ENCODE assay signal across 8 cellular contexts in genomic region chr1:203795382-203796222, GRCh38. TPM values are rescaled to one million over a fixed set of nuclear protein-coding genes. Genes with fewer than 3 reads are reported as not detected.
DNase-seq lines count a peak whose midpoint lies in the region; ATAC-seq and TF ChIP-seq lines count a peak whose summit lies in the region.

Gene ZBED6, plus strand, starts transcription at chr1:203795623. Its CDS starts 1,900 bp downstream, at chr1:203797523.
Gene ZC3H11A, plus strand, starts transcription at chr1:203795623. Its CDS starts 21,448 bp downstream, at chr1:203817071.

- TF ChIP-seq CTCF in BJ (IDR thresholded peaks at IDR 0.05; ENCODE audit: insufficient read depth, low read depth, low read length) = no peak
- no peak for TF ChIP-seq CTCF in coronary artery (IDR thresholded peaks at IDR 0.05)

- H3K4me3 ChIP-seq in BJ (ENCODE audit: low read depth, low read length) (peak within 1 kb of the TSS; percentile 86), coronary artery (peak within 1 kb of the TSS; percentile 92)

- H3K9me3 Mint-ChIP-seq in activated CD4-positive, alpha-beta T cell treated with anti-CD3 and anti-CD28 coated beads, Interleukin-2, amount 10 ng/mL, durations not matched to agents 7 days and 5 days = peaks cover 4% of the 10 kb centered on the region

- H3K4me1 Mint-ChIP-seq in activated CD4-positive, alpha-beta T cell treated with anti-CD3 and anti-CD28 coated beads, Interleukin-2, amount 10 ng/mL, durations not matched to agents 7 days and 5 days = peaks cover 51% of the 10 kb centered on the region

- H3K27me3 Mint-ChIP-seq in activated CD4-positive, alpha-beta T cell treated with anti-CD3 and anti-CD28 coated beads, Interleukin-2, amount 10 ng/mL, durations not matched to agents 7 days and 5 days = no peaks in the 10 kb centered on the region

- DNase-seq in BJ (ENCODE audit: low read depth) = peak; percentile 94
- peak; percentile 99 for DNase-seq in NCI-H69 (lab: John Stamatoyannopoulos, UW)
- DNase-seq in activated CD4-positive, alpha-beta T cell treated with anti-CD3 and anti-CD28 coated beads, Interleukin-2, amount 10 ng/mL, durations not matched to agents 7 days and 5 days = peak; percentile 100
- DNase-seq in coronary artery (ENCODE audit: low spot score) = peak; percentile 100
- peak; percentile 99 for DNase-seq in left kidney (ENCODE audit: low read depth, low spot score)
- peak; percentile 97 to 99 for DNase-seq in stimulated activated CD4-positive, alpha-beta T cell treated with anti-CD3 and anti-CD28 coated beads, Interleukin-2, amount 100 ng/mL, for 24 hours

- peaks cover 39% of the 10 kb centered on the region for H3K36me3 Mint-ChIP-seq in activated CD4-positive, alpha-beta T cell treated with anti-CD3 and anti-CD28 coated beads, Interleukin-2, amount 10 ng/mL, durations not matched to agents 7 days and 5 days (ENCODE audit: low read depth)

- peak; percentile 95 for ATAC-seq in GM19328 (IDR thresholded peaks at IDR 0.05; ENCODE audit: unreplicated experiment)
- peak; percentile 95 for ATAC-seq in HG03520 (IDR thresholded peaks at IDR 0.05; ENCODE audit: unreplicated experiment)

- H3K4me3 Mint-ChIP-seq in activated CD4-positive, alpha-beta T cell treated with anti-CD3 and anti-CD28 coated beads, Interleukin-2, amount 10 ng/mL, durations not matched to agents 7 days and 5 days = peak within 1 kb of the TSS; percentile 95

- POLR2A ChIA-PET in BJ (lab: Charles Lee) = no interaction called here
- POLR2A ChIA-PET in activated CD4-positive, alpha-beta T cell treated with anti-CD3 and anti-CD28 coated beads, Interleukin-2, amount 10 ng/mL, durations not matched to agents 7 days and 5 days (lab: Charles Lee) = interaction anchor here (0.5 kb wide), 1 partner anchor 733 kb away, joined by 3 read pairs; no protein-coding TSS in a partner anchor

- H3K36me3 ChIP-seq in BJ (ENCODE audit: control insufficient read depth, insufficient read depth, low read length) = peaks cover 3% of the 10 kb centered on the region; the same call in 1 of the 2 replicates

- H3K27ac Mint-ChIP-seq in activated CD4-positive, alpha-beta T cell treated with anti-CD3 and anti-CD28 coated beads, Interleukin-2, amount 10 ng/mL, durations not matched to agents 7 days and 5 days = peak within 1 kb of the TSS; percentile 93

- CTCF ChIA-PET in BJ (lab: Yijun Ruan, JAX) = no interaction called here
- CTCF ChIA-PET in activated CD4-positive, alpha-beta T cell treated with anti-CD3 and anti-CD28 coated beads, Interleukin-2, amount 10 ng/mL, durations not matched to agents 7 days and 5 days (lab: Charles Lee) = interaction anchor here (0.8 kb wide), 1 partner anchor 40 kb away, joined by 4 read pairs; no protein-coding TSS in a partner anchor

- peak within 1 kb of the TSS; percentile 94 to 98 for H3K27ac ChIP-seq in coronary artery

- no peaks in the 10 kb centered on the region for H3K27me3 ChIP-seq in BJ (ENCODE audit: control insufficient read depth, insufficient read depth, low read length)

RNA-seq across cellular contexts. Expression of gene ZBED6, which starts in this region (rescaled TPM):
- polyA plus RNA-seq in BJ (2011; rRNA removed) = 12.6 and 23.3 TPM in 2 replicates
- polyA minus RNA-seq in BJ (2011; rRNA and poly(A)+ RNA removed) = 26.9 and 29.4 TPM in 2 replicates
- total RNA-seq in activated CD4-positive, alpha-beta T cell treated with anti-CD3 and anti-CD28 coated beads, Interleukin-2, amount 10 ng/mL, durations not matched to agents 7 days and 5 days = 10 to 100 TPM; 18.9 to 19.4 TPM

RNA-seq across cellular contexts. Expression of gene ZC3H11A, which starts in this region (rescaled TPM):
- 55.2 and 76.3 TPM in 2 replicates for polyA plus RNA-seq in BJ (2011; rRNA removed)
- 36.7 and 64.9 TPM in 2 replicates for polyA minus RNA-seq in BJ (2011; rRNA and poly(A)+ RNA removed)
- total RNA-seq in activated CD4-positive, alpha-beta T cell treated with anti-CD3 and anti-CD28 coated beads, Interleukin-2, amount 10 ng/mL, durations not matched to agents 7 days and 5 days = 10 to 100 TPM; 83.6 to 97.8 TPM

Comparison
In these comparisons a context has a peak if more than half of its experiments do, and no peak if none do; other contexts are left out.
1. Peak in every context shown above with its lines: DNase-seq, ATAC-seq, H3K4me3 ChIP-seq and H3K27ac ChIP-seq.